Comparison of ENCODE assay signal across 1 cellular context in the genomic region with DNA sequence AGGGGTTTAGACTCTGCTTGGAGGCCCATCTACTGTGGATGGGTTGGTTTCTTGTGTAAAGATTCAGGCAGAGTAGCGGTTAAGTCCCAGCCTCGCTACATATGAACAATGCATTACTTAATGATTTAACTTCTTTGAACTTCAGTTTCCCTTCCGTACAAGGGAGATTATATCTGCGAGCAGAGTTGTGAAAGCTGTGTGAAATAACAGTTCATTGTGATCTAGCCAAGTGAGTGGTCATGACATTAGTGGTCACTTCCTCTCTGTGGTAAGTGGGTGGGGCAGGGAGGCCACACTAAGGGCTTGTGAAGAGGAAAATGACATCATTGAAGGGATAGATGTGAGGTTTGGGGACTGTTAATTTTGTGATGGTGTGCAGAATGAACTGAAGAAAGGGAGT.
TF ChIP-seq lines count a peak whose summit lies in the region.

No MANE protein-coding gene starts in this region.

TF ChIP-seq in SK-N-SH treated with all-trans-retinoic acid at 6 μM for 48 hours, 23 proteins besides CTCF, POLR2A, EP300 and RAD21 (continued from another document):
- TF ChIP-seq CREB5 (CRISPR knock-in tag; IDR thresholded peaks at IDR 0.05; ENCODE audit: low read depth) (no peak), TOX (CRISPR knock-in tag; IDR thresholded peaks at IDR 0.05; ENCODE audit: borderline replicate concordance) (no peak)
